Comparison of ENCODE assay signal across 7 cellular contexts in the genomic region with DNA sequence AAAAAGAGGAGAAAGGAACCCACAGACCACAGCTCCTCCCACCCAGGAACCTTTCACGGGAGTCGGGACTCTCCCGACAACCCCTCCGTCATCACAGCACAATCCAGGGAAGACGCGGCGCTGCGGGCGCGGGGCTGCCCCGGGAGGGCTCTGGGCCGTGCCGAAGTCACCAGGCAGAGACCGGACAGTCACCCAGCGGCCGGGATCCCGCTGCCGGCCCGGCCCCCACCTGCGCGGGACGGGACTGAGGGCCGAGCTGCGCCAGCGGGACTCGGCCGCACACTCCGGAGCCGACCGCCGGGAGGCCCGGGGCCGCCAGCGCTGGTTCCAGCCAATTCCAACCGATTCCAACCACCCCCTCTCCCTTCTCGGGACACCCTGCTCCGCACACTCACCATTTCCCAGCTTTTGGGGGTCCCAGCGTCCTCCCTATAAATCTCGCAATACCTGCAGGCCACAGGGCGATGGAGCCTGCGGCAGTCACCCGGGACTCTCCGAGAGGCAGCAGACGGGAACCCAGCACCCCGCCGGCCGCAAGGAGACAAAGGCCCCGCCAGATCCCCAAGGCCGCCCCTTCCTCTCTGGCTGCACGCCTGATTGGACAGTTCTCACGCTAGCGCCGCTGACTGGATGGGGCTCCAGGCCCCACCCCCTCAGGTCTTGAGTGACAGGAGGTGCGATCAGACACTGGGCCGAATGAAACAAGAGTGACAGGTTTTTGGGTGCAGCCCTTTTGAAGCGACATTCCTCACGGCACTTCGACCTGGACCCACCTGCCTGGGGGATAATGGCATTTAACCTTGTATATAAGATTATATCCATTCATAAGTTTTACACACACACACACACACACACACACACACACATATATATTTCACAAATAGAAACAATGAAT. TPM values are rescaled to one million over a fixed set of nuclear protein-coding genes. Genes with fewer than 3 reads are reported as not detected.
A peak's percentile ranks its signal among the peaks of the same experiment; 100 is the strongest.
DNase-seq lines count a peak whose midpoint lies in the region; ATAC-seq and TF ChIP-seq lines count a peak whose summit lies in the region.

A gene (minus strand): TSS at position 547 of the 895 bp plus-strand sequence. CDS start 149 bp downstream, at position 398.

- H3K4me1 ChIP-seq in skeletal muscle tissue (ENCODE audit: control insufficient read depth in 3 of 3, insufficient read depth in 3 of 3, low read length in 3 of 3) = no peaks in the 10 kb centered on the region

- no peak within 1 kb of the TSS for H3K27ac ChIP-seq in skeletal muscle tissue (ENCODE audit: low read depth, low read length)

- TF ChIP-seq POLR2A in GM15510 (IDR thresholded peaks at IDR 0.05; ENCODE audit: borderline replicate concordance, extremely low read depth, insufficient read length) = peak; percentile 73

- peak; percentile 99 for ATAC-seq in HG02678 (IDR thresholded peaks at IDR 0.05; ENCODE audit: unreplicated experiment)

- H3K36me3 ChIP-seq in skeletal muscle tissue (ENCODE audit: control insufficient read depth in 3 of 3, insufficient read depth in 3 of 3, low read length in 3 of 3) = no peaks in the 10 kb centered on the region

- peaks cover 0 to 14% (median 0%) of the 10 kb centered on the region in 3 donors for H3K27me3 ChIP-seq in skeletal muscle tissue (ENCODE audit: control insufficient read depth in 3 of 3, insufficient read depth in 3 of 3, low read length in 3 of 3)

- H3K9ac ChIP-seq in skeletal muscle tissue (ENCODE audit: low read depth in 1 of 3, low read length in 3 of 3) = peak within 1 kb of the TSS in 1 of 3 donors; percentile 51

- peaks cover 0 to 3% (median 0%) of the 10 kb centered on the region in 3 donors for H3K9me3 ChIP-seq in skeletal muscle tissue (ENCODE audit: control insufficient read depth in 3 of 3, low read length in 3 of 3)

- H3K4me3 ChIP-seq in cardiac fibroblast (replicated peaks in 1 of 2; ENCODE audit: low read depth in 2 of 2, low read length in 2 of 2) (peak within 1 kb of the TSS; percentile 69 to 71), skeletal muscle tissue (ENCODE audit: low read length in 3 of 3) (peak within 1 kb of the TSS; percentile 52 to 72 (median 62))

- peak; percentile 99 for DNase-seq in NCI-H1436 (lab: John Stamatoyannopoulos, UW)
- peak; percentile 89 for DNase-seq in T1000 (lab: John Stamatoyannopoulos, UW)
- peak; percentile 94 to 95 for DNase-seq in cardiac fibroblast (ENCODE audit: low read depth in 2 of 2)
- DNase-seq in iPS-NIHi7 (ENCODE audit: extremely low spot score) = peak; percentile 99

- TF ChIP-seq CTCF in cardiac fibroblast (IDR thresholded peaks at IDR 0.05; ENCODE audit: low read depth, low read length) = no peak

RNA-seq across cellular contexts. Expression of the gene that starts here (rescaled TPM):
- 0.52 TPM for total RNA-seq in skeletal muscle tissue
